15 cellular contexts compared by ENCODE assay signal in the genomic region with DNA sequence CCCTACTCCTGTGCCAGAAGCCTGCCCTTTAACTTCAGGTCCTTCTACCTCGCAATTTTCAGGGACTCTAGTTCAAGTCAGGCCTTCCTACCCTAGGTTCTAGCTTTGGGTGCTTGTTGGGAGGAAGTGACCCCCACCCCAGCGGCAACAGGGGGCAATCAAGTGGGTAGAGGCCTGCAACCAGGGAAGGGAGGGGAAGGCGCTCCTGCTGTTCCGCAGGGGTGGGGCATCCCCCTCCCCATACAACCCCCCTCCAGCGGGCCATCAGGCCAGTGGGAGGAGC.
DNase-seq lines count a peak whose midpoint lies in the region; ATAC-seq and TF ChIP-seq lines count a peak whose summit lies in the region.
"Had no signal": no experiment of that assay in that cellular context is flagged by ENCODE, and none has a peak within 500 bp of the region (broad histone marks: within the 10 kb centered on the region; RNA-seq: fewer than 3 reads in every experiment).

No MANE protein-coding gene starts in this region.

- ATAC-seq in HG03196 (IDR thresholded peaks at IDR 0.05; ENCODE audit: unreplicated experiment) (no peak), GM18861 (IDR thresholded peaks at IDR 0.05; ENCODE audit: unreplicated experiment) (no peak)
- ATAC-seq: HCT116, PC-3 had no signal

- peak overlapping the region; percentile 78 for H3K27ac ChIP-seq in VCaP
- H3K27ac ChIP-seq: SJCRH30 had no signal

- DNase-seq in NCI-H2227 (lab: John Stamatoyannopoulos, UW; ENCODE audit: unreplicated experiment), result peak; percentile 34
- DNase-seq in NCI-H2227 treated with DMSO at 0.1 percent for 48 hours (lab: John Stamatoyannopoulos, UW), result no peak
- DNase-seq in GM20000 (ENCODE audit: low spot score), result peak; percentile 16
- peak; percentile 79 for DNase-seq in retina
- no peak for DNase-seq in OCI-M1 (lab: John Stamatoyannopoulos, UW)
- DNase-seq: EL; NCI-H1048; NCI-H146; NK-92 treated with Interleukin-12 subunit alpha and Interleukin-12 subunit beta, amount 100 ng/mL, for 24 hours; PC-3; SJCRH30 had no signal

- no peak for TF ChIP-seq CTCF in GM20000 (IDR thresholded peaks at IDR 0.05; ENCODE audit: extremely low read depth, missing control alignments)
- TF ChIP-seq CTCF in VCaP (conservative IDR thresholded peaks at IDR 0.05), result no peak

Comparison
In these comparisons a context has a peak if more than half of its experiments do, and no peak if none do; other contexts are left out.
1. DNase-seq: peak in NCI-H2227 (single experiment), GM20000 (single experiment) and retina (single experiment); none in NCI-H2227 treated with DMSO at 0.1 percent for 48 hours (single experiment) and OCI-M1 (single experiment).